ENCODE assay signal across 8 cellular contexts in the genomic region with DNA sequence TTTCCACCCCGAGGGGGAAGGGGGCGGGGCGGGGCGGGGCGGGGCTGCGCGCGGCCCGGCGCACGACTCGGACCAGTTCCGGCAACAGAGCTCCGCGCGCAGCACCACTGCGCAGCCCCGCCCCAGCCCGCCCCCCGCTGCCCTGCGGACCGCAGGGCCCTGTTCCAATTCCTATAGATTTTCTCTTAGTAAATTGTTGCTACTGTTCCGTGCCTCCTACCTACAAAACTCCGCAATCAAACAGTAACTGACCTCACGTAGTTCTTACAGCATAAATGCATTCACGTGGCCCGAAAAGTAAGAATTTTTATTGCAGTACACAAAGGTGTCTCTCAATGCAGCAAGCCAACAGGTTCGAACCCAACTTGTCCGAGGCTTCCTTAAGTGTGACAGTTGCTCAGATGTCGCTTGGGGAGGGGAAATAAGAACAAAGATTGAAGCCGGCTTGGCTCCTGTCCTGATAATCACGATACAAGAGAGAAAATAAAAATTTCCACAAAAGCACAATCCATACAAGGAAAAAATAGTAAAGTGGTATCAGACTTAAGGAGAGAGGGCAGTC. TPM values are rescaled to one million over a fixed set of nuclear protein-coding genes. Genes with fewer than 3 reads are reported as not detected.
DNase-seq lines count a peak whose midpoint lies in the region; TF ChIP-seq lines count a peak whose summit lies in the region.

No MANE protein-coding gene starts in this region.

- peak; percentile 70 for DNase-seq in stimulated activated CD4-positive, alpha-beta T cell treated with anti-CD3 and anti-CD28 coated beads, Interleukin-12 subunit alpha, Interleukin-12 subunit beta, amount 100 ng/mL, for 4 hours
- no peak for DNase-seq in stimulated activated CD4-positive, alpha-beta T cell treated with anti-CD3 and anti-CD28 coated beads, Interleukin-1b, Interleukin-23, amount 100 ng/mL, for 48 hours
- DNase-seq in H9 (peak; percentile 83), Kasumi-1 (lab: John Stamatoyannopoulos, UW) (peak; percentile 74 to 75), T-helper 22 cell (ENCODE audit: low read depth) (peak; percentile 67), tibial nerve (ENCODE audit: low spot score in 2 of 2) (no peak)

- H3K56ac ChIP-seq in H9 (ENCODE audit: insufficient read length, low read depth, low read length), result no peak overlapping the region

- H3K4me3 ChIP-seq in endocrine pancreas (ENCODE audit: control insufficient read depth, insufficient read depth, low read length) (peak overlapping the region; percentile 54), mesodermal cell (ENCODE audit: extremely low read depth, insufficient read depth, low read length, poor library complexity, severe bottlenecking) (peak overlapping the region; percentile 77), tibial nerve (peak overlapping the region; percentile 61 to 96 (median 84))

- peaks cover 0 to 4% of the 10 kb centered on the region in 2 experiments; a peak in 3 of 5 replicates for H3K9me3 Mint-ChIP-seq in H9

- H4K8ac ChIP-seq in H9 (replicated peaks; ENCODE audit: insufficient read length, low read depth, low read length), result no peak overlapping the region

- H2BK12ac ChIP-seq in H9 (ENCODE audit: insufficient read length, low read depth, low read length), result no peak overlapping the region

- H3K9me3 ChIP-seq in H9 (ENCODE audit: control insufficient read depth, low read depth, low read length) (no peaks in the 10 kb centered on the region), endocrine pancreas (ENCODE audit: control insufficient read depth, low read length) (no peaks in the 10 kb centered on the region), mesodermal cell (ENCODE audit: control insufficient read depth, low read length) (no peaks in the 10 kb centered on the region), tibial nerve (no peaks in the 10 kb centered on the region)

- H3K27ac Mint-ChIP-seq in H9, result peak overlapping the region; percentile 90 to 94 (median 93)

- peak overlapping the region; percentile 95; the same call in 1 of the 2 replicates for H3K14ac ChIP-seq in H9 (ENCODE audit: insufficient read depth, low read length)

- no peaks in the 10 kb centered on the region for H3K27me3 Mint-ChIP-seq in H9 (ENCODE audit: low read depth)

- H3K4ac ChIP-seq in H9 (ENCODE audit: low read depth, low read length), result no peak overlapping the region

- H3T11ph ChIP-seq in H9 (ENCODE audit: low read length), result no peak overlapping the region

- peaks cover 3% of the 10 kb centered on the region for H3K23me2 ChIP-seq in H9 (ENCODE audit: insufficient read length, low read depth, low read length, poor library complexity, severe bottlenecking)

- H2AFZ ChIP-seq in H9 (ENCODE audit: low read length), result no peak overlapping the region

- H3K79me2 ChIP-seq in H9 (ENCODE audit: insufficient read depth, low read length), result peaks cover 27% of the 10 kb centered on the region

- no peaks in the 10 kb centered on the region for H3K27me3 ChIP-seq in H9 (ENCODE audit: insufficient read depth, low read length)
- no peaks in the 10 kb centered on the region for H3K27me3 ChIP-seq in endocrine pancreas (ENCODE audit: control insufficient read depth, insufficient read depth, low read length)
- no peaks in the 10 kb centered on the region for H3K27me3 ChIP-seq in tibial nerve

- H3K36me3 ChIP-seq in endocrine pancreas (ENCODE audit: control insufficient read depth, insufficient read depth, low read length) (no peaks in the 10 kb centered on the region), mesodermal cell (ENCODE audit: control insufficient read depth, insufficient read depth, low read length) (peaks cover 20% of the 10 kb centered on the region), tibial nerve (no peaks in the 10 kb centered on the region)

- TF ChIP-seq EP300 in tibial nerve (IDR thresholded peaks at IDR 0.05), result no peak

- H3K27ac ChIP-seq in H9 (ENCODE audit: insufficient read length, low read depth, low read length) (no peak overlapping the region), mesodermal cell (ENCODE audit: low read depth, low read length, severe bottlenecking) (peak overlapping the region; percentile 94), tibial nerve (peak overlapping the region; percentile 92 to 99 (median 95))

- no peaks in the 10 kb centered on the region for H3K79me1 ChIP-seq in H9 (ENCODE audit: insufficient read depth, low read depth, low read length, poor library complexity, severe bottlenecking)

- no CpG with 5 or more reads among the region's 32 CpGs for WGBS in H9 (ENCODE audit: extremely low coverage, insufficient read length, low lambda C conversion rate)
- WGBS in mesodermal cell (ENCODE audit: insufficient coverage in 2 of 2), 2 experiments, result 6 to 10% methylated on average over 7 to 25 of the region's 32 CpGs
- 3 to 4% methylated on average over 16 to 23 of the region's 32 CpGs for WGBS in tibial nerve, 2 donors

- H2BK120ac ChIP-seq in H9 (ENCODE audit: low read depth, low read length, poor library complexity, severe bottlenecking), result no peak overlapping the region

- no peak overlapping the region for H2BK5ac ChIP-seq in H9 (ENCODE audit: insufficient read length, low read length)

- H4K20me1 ChIP-seq in H9 (ENCODE audit: control insufficient read depth, insufficient read depth, insufficient read length), result no peaks in the 10 kb centered on the region

- no peak for TF ChIP-seq POLR2A in tibial nerve (IDR thresholded peaks at IDR 0.05)

- H2BK20ac ChIP-seq in H9 (ENCODE audit: low read depth, low read length, poor library complexity, severe bottlenecking), result no peak overlapping the region

- no peak overlapping the region for H3K23ac ChIP-seq in H9 (ENCODE audit: insufficient read length, low read depth, low read length)

- H3K9ac ChIP-seq in H9 (ENCODE audit: extremely low read depth, insufficient read length, low read length) (peak overlapping the region; percentile 76), endocrine pancreas (ENCODE audit: control insufficient read depth, insufficient read depth, low read length) (peak overlapping the region; percentile 62)

- no peak overlapping the region for H2AK5ac ChIP-seq in H9 (ENCODE audit: insufficient read length, low read length)

- no peak overlapping the region for H4K5ac ChIP-seq in H9 (ENCODE audit: insufficient read length, low read depth, low read length)

- peaks cover 24 to 30% of the 10 kb centered on the region in 2 experiments for H3K4me1 Mint-ChIP-seq in H9

- no peak overlapping the region for H4K91ac ChIP-seq in H9 (ENCODE audit: insufficient read length, low read depth, low read length)

- peak overlapping the region; percentile 79 for H3K18ac ChIP-seq in H9 (ENCODE audit: insufficient read length, low read depth, low read length)

- peaks cover 5 to 13% (median 7%) of the 10 kb centered on the region in 3 experiments; a peak in 5 of 7 replicates for H3K36me3 Mint-ChIP-seq in H9 (ENCODE audit: insufficient read depth in 1 of 3, low read depth in 3 of 3)

- H3K4me3 Mint-ChIP-seq in H9, result peak overlapping the region; percentile 85 to 96

- H3K4me2 ChIP-seq in H9 (ENCODE audit: insufficient read depth, insufficient read length, low read length), result peak overlapping the region; percentile 89

- H3K4me1 ChIP-seq in H9 (ENCODE audit: insufficient read depth, low read length) (no peaks in the 10 kb centered on the region), endocrine pancreas (ENCODE audit: control insufficient read depth, insufficient read depth, low read length) (peaks cover 5% of the 10 kb centered on the region), mesodermal cell (ENCODE audit: control insufficient read depth, insufficient read depth, low read length, poor library complexity, severe bottlenecking) (peaks cover 14% of the 10 kb centered on the region), tibial nerve (peaks cover 4 to 54% (median 24%) of the 10 kb centered on the region in 4 donors)

- H2BK15ac ChIP-seq in H9 (ENCODE audit: low read depth, low read length), result no peak overlapping the region

- TF ChIP-seq CTCF in H9 (conservative IDR thresholded peaks at IDR 0.05) (no peak), tibial nerve (IDR thresholded peaks at IDR 0.05) (no peak)

RNA-seq across cellular contexts. Expression of a gene that starts 1.2 kb away (rescaled TPM):
- total RNA-seq in H9 (2021), result 58.8 and 60.2 TPM in 2 replicates
- 36.8 TPM for polyA plus RNA-seq in mesodermal cell (2013, experiment 1 of 2)
- polyA plus RNA-seq in mesodermal cell (2013, experiment 2 of 2), result 28.8 TPM
- 10 to 100 TPM; 25.5 to 55.5 (median 32.0) TPM for total RNA-seq in tibial nerve

Comparison
In these comparisons a context has a peak if more than half of its experiments do, and no peak if none do; other contexts are left out.
1. DNase-seq: peak in stimulated activated CD4-positive, alpha-beta T cell treated with anti-CD3 and anti-CD28 coated beads, Interleukin-12 subunit alpha, Interleukin-12 subunit beta, amount 100 ng/mL, for 4 hours (single experiment), H9 (single experiment), Kasumi-1 (2 of 2) and T-helper 22 cell (single experiment); none in stimulated activated CD4-positive, alpha-beta T cell treated with anti-CD3 and anti-CD28 coated beads, Interleukin-1b, Interleukin-23, amount 100 ng/mL, for 48 hours (single experiment) and tibial nerve (0 of 2).
2. Peak in every context shown above with its lines, with median percentiles within 50 percentile points of each other: H3K4me3 ChIP-seq.